Comparison of ENCODE assay signal across 24 cellular contexts in genomic region chr11:47536925-47537324, GRCh38.
"Had no signal": no experiment of that assay in that cellular context is flagged by ENCODE, and none has a peak within 500 bp of the region (broad histone marks: within the 10 kb centered on the region; RNA-seq: fewer than 3 reads in every experiment).

No MANE protein-coding gene starts in this region.

- H3K9me3 ChIP-seq: esophagus squamous epithelium, heart right ventricle, suprapubic skin, tibial nerve had no signal

- H3K36me3 ChIP-seq: suprapubic skin, tibial nerve had no signal

- H3K27ac ChIP-seq: coronary artery, esophagus squamous epithelium, parathyroid adenoma, suprapubic skin, tibial nerve had no signal

- H3K4me3 ChIP-seq: coronary artery, esophagus squamous epithelium, heart right ventricle, suprapubic skin, tibial nerve had no signal

- H3K27me3 ChIP-seq: esophagus squamous epithelium, heart right ventricle, suprapubic skin, tibial nerve had no signal

- DNase-seq: activated CD4-positive, alpha-beta T cell treated with anti-CD3 and anti-CD28 coated beads, Interleukin-2, amount 50 U/mL, for 4 hours; activated CD8-positive, alpha-beta memory T cell treated with anti-CD3 and anti-CD28 coated beads for 24 hours; activated CD8-positive, alpha-beta memory T cell treated with anti-CD3 and anti-CD28 coated beads, Interleukin-2, amount 50 U/mL, for 4 hours; activated naive CD4-positive, alpha-beta T cell treated with anti-CD3 and anti-CD28 coated beads for 36 hours; activated naive CD8-positive, alpha-beta T cell treated with anti-CD3 and anti-CD28 coated beads, Interleukin-2, amount 10 ng/mL, durations not matched to agents 7 days and 5 days; activated T-cell treated with anti-CD3 and anti-CD28 coated beads, Interleukin-2, amount 50 U/mL, for 48 hours; amniotic stem cell; cerebellar nuclear complex; endodermal cell; esophagus squamous epithelium; heart right ventricle; islet precursor cell; left cardiac atrium; mesenchymal stem cell; naive B cell; nucleus accumbens; right cardiac atrium; stimulated activated CD4-positive, alpha-beta T cell treated with anti-CD3 and anti-CD28 coated beads, Interleukin-12 subunit alpha, Interleukin-12 subunit beta, amount 100 ng/mL, for 4 hours; T-helper 2 cell had no signal

- ATAC-seq: heart right ventricle, WTC11 had no signal
